ENCODE assay signal across 18 cellular contexts in genomic region chr17:31565652-31566051, GRCh38.
DNase-seq lines count a peak whose midpoint lies in the region; ATAC-seq and TF ChIP-seq lines count a peak whose summit lies in the region.
"Had no signal": no experiment of that assay in that cellular context is flagged by ENCODE, and none has a peak within 500 bp of the region (broad histone marks: within the 10 kb centered on the region; RNA-seq: fewer than 3 reads in every experiment).

No MANE protein-coding gene starts in this region.

- no peaks in the 10 kb centered on the region for H3K9me3 Mint-ChIP-seq in HFFc6
- H3K9me3 Mint-ChIP-seq in CD8-positive, alpha-beta memory T cell, result no peaks in the 10 kb centered on the region
- H3K9me3 Mint-ChIP-seq: activated naive CD4-positive, alpha-beta T cell treated with anti-CD3 and anti-CD28 coated beads, Interleukin-2, amount 50 U/mL, for 24 hours; IgD-negative memory B cell; naive thymus-derived CD4-positive, alpha-beta T cell; T-helper 2 cell treated with Interferon-gamma antibody and Interleukin-4, amounts not matched to agents 5 μg/mL and 100 μg/mL, for 36 hours had no signal

- H3K23ac ChIP-seq in mesenchymal stem cell (ENCODE audit: low read length in 2 of 2), result no peak overlapping the region

- POLR2A ChIA-PET in A673 (lab: Charles Lee; ENCODE audit: low non-redundant PET), result no interaction called here
- POLR2A ChIA-PET in CD8-positive, alpha-beta memory T cell (lab: Charles Lee), result no interaction called here

- CTCF ChIA-PET in A673 (lab: Charles Lee), result no interaction called here
- CTCF ChIA-PET in CD8-positive, alpha-beta memory T cell (lab: Charles Lee), result interaction anchor here (0.7 kb wide), 1 partner anchor 277 kb away, joined by 3 read pairs; no protein-coding TSS in a partner anchor

- 97% methylated on average over 9 of the region's 9 CpGs for WGBS in mesenchymal stem cell
- WGBS in suprapubic skin, result 74% methylated on average over 9 of the region's 9 CpGs

- peaks cover 17 to 34% of the 10 kb centered on the region in 2 donors for H3K4me1 ChIP-seq in breast epithelium
- peaks cover 48% of the 10 kb centered on the region for H3K4me1 ChIP-seq in mesenchymal stem cell (ENCODE audit: control insufficient read depth, insufficient read depth, low read depth, low read length)
- peaks cover 80% of the 10 kb centered on the region for H3K4me1 ChIP-seq in suprapubic skin
- H3K4me1 ChIP-seq in A673 (ENCODE audit: insufficient read depth, low read length, poor library complexity, severe bottlenecking), result no peaks in the 10 kb centered on the region
- H3K4me1 ChIP-seq in CD8-positive, alpha-beta memory T cell (ENCODE audit: insufficient read depth, low read length), result no peaks in the 10 kb centered on the region

- no peak overlapping the region for H3K4ac ChIP-seq in mesenchymal stem cell (ENCODE audit: low read depth in 1 of 2, low read length in 2 of 2)

- no peak for TF ChIP-seq EP300 in suprapubic skin (IDR thresholded peaks at IDR 0.05)

- no peak overlapping the region for H3K4me2 ChIP-seq in mesenchymal stem cell (ENCODE audit: low read length, poor library complexity, severe bottlenecking)

- H3K4me1 Mint-ChIP-seq in HFFc6 (ENCODE audit: low read depth), result peaks cover 93% of the 10 kb centered on the region
- peaks cover 0 to 3% (median 2%) of the 10 kb centered on the region in 3 donors for H3K4me1 Mint-ChIP-seq in CD8-positive, alpha-beta memory T cell

- H2AFZ ChIP-seq in mesenchymal stem cell (ENCODE audit: low read depth, low read length), result no peak overlapping the region

- intact Hi-C loops in breast epithelium (cut with DNase I; ENCODE audit: low total_unique reads) (no loop called here), A673 (cut with micrococcal nuclease; ENCODE audit: unreplicated experiment) (no loop called here)

- peak overlapping the region; percentile 65 for H3K9ac ChIP-seq in mesenchymal stem cell (ENCODE audit: low read length)

- no peaks in the 10 kb centered on the region for H3K79me1 ChIP-seq in mesenchymal stem cell (replicated peaks; ENCODE audit: low read length, poor library complexity, severe bottlenecking)

- no peak overlapping the region for H2BK12ac ChIP-seq in mesenchymal stem cell (ENCODE audit: low read length in 2 of 2)

- H3K27me3 ChIP-seq in breast epithelium (no peaks in the 10 kb centered on the region), mesenchymal stem cell (ENCODE audit: control insufficient read depth in 1 of 2, insufficient read depth in 1 of 2, low read length in 2 of 2) (no peaks in the 10 kb centered on the region), suprapubic skin (no peaks in the 10 kb centered on the region), A673 (replicated peaks; ENCODE audit: insufficient read depth, low read depth, low read length, poor library complexity) (no peaks in the 10 kb centered on the region)
- no peaks in the 10 kb centered on the region for H3K27me3 ChIP-seq in CD8-positive, alpha-beta memory T cell (ENCODE audit: insufficient read depth, low read length, poor library complexity, severe bottlenecking)

- no peak overlapping the region for H2BK5ac ChIP-seq in mesenchymal stem cell (ENCODE audit: low read depth, low read length, poor library complexity, severe bottlenecking)

- ATAC-seq in GM21390 (IDR thresholded peaks at IDR 0.05; ENCODE audit: unreplicated experiment), result no peak
- ATAC-seq: activated CD4-positive, alpha-beta T cell treated with anti-CD3 and anti-CD28 coated beads for 36 hours; HCT116; naive thymus-derived CD4-positive, alpha-beta T cell had no signal

- H2AK5ac ChIP-seq in mesenchymal stem cell (ENCODE audit: low read length, severe bottlenecking), result peak overlapping the region; percentile 82

- no peak overlapping the region for H3K14ac ChIP-seq in mesenchymal stem cell (ENCODE audit: low read length in 2 of 2)

- H3K27me3 Mint-ChIP-seq in HFFc6 (ENCODE audit: insufficient read depth), result peaks cover 3% of the 10 kb centered on the region
- peaks cover 8 to 23% of the 10 kb centered on the region in 2 donors for H3K27me3 Mint-ChIP-seq in CD8-positive, alpha-beta memory T cell
- H3K27me3 Mint-ChIP-seq: activated CD4-positive, alpha-beta T cell treated with anti-CD3 and anti-CD28 coated beads for 36 hours; activated naive CD4-positive, alpha-beta T cell treated with anti-CD3 and anti-CD28 coated beads, Interleukin-2, amount 50 U/mL, for 24 hours had no signal

- TF ChIP-seq POLR2A in breast epithelium (IDR thresholded peaks at IDR 0.05), result no peak
- no peak for TF ChIP-seq POLR2A in suprapubic skin (IDR thresholded peaks at IDR 0.05)

- DNase-seq in HFFc6, result no peak
- no peak for DNase-seq in breast epithelium (ENCODE audit: low spot score in 2 of 2)
- no peak for DNase-seq in mesenchymal stem cell
- no peak for DNase-seq in suprapubic skin (ENCODE audit: low spot score in 2 of 2)
- no peak for DNase-seq in GDM1 (lab: John Stamatoyannopoulos, UW)
- no peak for DNase-seq in A673 (ENCODE audit: low spot score)
- DNase-seq in CD8-positive, alpha-beta memory T cell, result no peak
- DNase-seq: activated CD4-positive, alpha-beta T cell treated with anti-CD3 and anti-CD28 coated beads for 36 hours; activated T-cell treated with anti-CD3 and anti-CD28 coated beads for 4 hours; DMS79 treated with DMSO at 0.1 percent for 48 hours; naive thymus-derived CD4-positive, alpha-beta T cell; NCI-H1092; retina had no signal

- peak overlapping the region; percentile 84 for H3K27ac Mint-ChIP-seq in HFFc6
- peak overlapping the region in 1 of 8 donors; percentile 83 for H3K27ac Mint-ChIP-seq in CD8-positive, alpha-beta memory T cell
- H3K27ac Mint-ChIP-seq: activated CD4-positive, alpha-beta T cell treated with anti-CD3 and anti-CD28 coated beads for 36 hours; activated naive CD4-positive, alpha-beta T cell treated with anti-CD3 and anti-CD28 coated beads, Interleukin-2, amount 50 U/mL, for 24 hours; naive thymus-derived CD4-positive, alpha-beta T cell; T-helper 2 cell treated with Interferon-gamma antibody and Interleukin-4, amounts not matched to agents 5 μg/mL and 100 μg/mL, for 36 hours had no signal

- H3K4me3 Mint-ChIP-seq in HFFc6, result peak overlapping the region; percentile 79
- no peak overlapping the region for H3K4me3 Mint-ChIP-seq in CD8-positive, alpha-beta memory T cell
- H3K4me3 Mint-ChIP-seq: activated CD4-positive, alpha-beta T cell treated with anti-CD3 and anti-CD28 coated beads for 36 hours; activated naive CD4-positive, alpha-beta T cell treated with anti-CD3 and anti-CD28 coated beads, Interleukin-2, amount 50 U/mL, for 24 hours; IgD-negative memory B cell; naive thymus-derived CD4-positive, alpha-beta T cell; T-helper 2 cell treated with Interferon-gamma antibody and Interleukin-4, amounts not matched to agents 5 μg/mL and 100 μg/mL, for 36 hours had no signal

- BruUV-seq in A673 (replicated peaks; lab: Mats Ljungman, UMichigan), result no TSS peak

- H4K91ac ChIP-seq in mesenchymal stem cell (ENCODE audit: low read length), result peak overlapping the region; percentile 56

- peaks cover 67% of the 10 kb centered on the region for H3K36me3 Mint-ChIP-seq in HFFc6 (ENCODE audit: low read depth)
- no peaks in the 10 kb centered on the region for H3K36me3 Mint-ChIP-seq in CD8-positive, alpha-beta memory T cell
- H3K36me3 Mint-ChIP-seq: activated naive CD4-positive, alpha-beta T cell treated with anti-CD3 and anti-CD28 coated beads, Interleukin-2, amount 50 U/mL, for 24 hours; IgD-negative memory B cell; naive thymus-derived CD4-positive, alpha-beta T cell had no signal

- TF ChIP-seq CTCF in HFFc6 (IDR thresholded peaks at IDR 0.05), result no peak
- no peak for TF ChIP-seq CTCF in breast epithelium (IDR thresholded peaks at IDR 0.05)
- TF ChIP-seq CTCF in suprapubic skin (IDR thresholded peaks at IDR 0.05), result no peak
- TF ChIP-seq CTCF in A673 (conservative IDR thresholded peaks at IDR 0.05; ENCODE audit: low read depth, low read length), result no peak

- no peak overlapping the region for H2BK15ac ChIP-seq in mesenchymal stem cell (ENCODE audit: low read depth, poor library complexity, severe bottlenecking)

- no peak overlapping the region for H2BK120ac ChIP-seq in mesenchymal stem cell (ENCODE audit: low read depth, low read length)

- H3K4me3 ChIP-seq in breast epithelium (peak overlapping the region in 1 of 3 donors; percentile 37), mesenchymal stem cell (ENCODE audit: insufficient read depth in 1 of 2, low read depth in 1 of 2, low read length in 2 of 2) (peak overlapping the region in 1 of 2 experiments; percentile 61), suprapubic skin (no peak overlapping the region), A673 (ENCODE audit: low read depth, low read length, poor library complexity, severe bottlenecking) (no peak overlapping the region)
- no peak overlapping the region for H3K4me3 ChIP-seq in CD8-positive, alpha-beta memory T cell (ENCODE audit: low read length)

- H3K27ac ChIP-seq in breast epithelium (peak overlapping the region; percentile 90 to 91), mesenchymal stem cell (ENCODE audit: low read length, poor library complexity, severe bottlenecking) (peak overlapping the region; percentile 73), suprapubic skin (peak overlapping the region; percentile 13), A673 (ENCODE audit: low read depth, low read length, poor library complexity, severe bottlenecking) (no peak overlapping the region)
- no peak overlapping the region for H3K27ac ChIP-seq in CD8-positive, alpha-beta memory T cell (ENCODE audit: low read depth, low read length)

- H3K36me3 ChIP-seq in breast epithelium (no peaks in the 10 kb centered on the region), mesenchymal stem cell (ENCODE audit: control insufficient read depth in 1 of 2, insufficient read depth in 2 of 2, low read depth in 1 of 2, low read length in 2 of 2) (peaks cover 28 to 43% of the 10 kb centered on the region in 2 experiments), suprapubic skin (no peaks in the 10 kb centered on the region), A673 (ENCODE audit: insufficient read depth, low read length, poor library complexity, severe bottlenecking) (no peaks in the 10 kb centered on the region)
- no peaks in the 10 kb centered on the region for H3K36me3 ChIP-seq in CD8-positive, alpha-beta memory T cell (ENCODE audit: insufficient read depth, low read length)

- peak overlapping the region; percentile 0 to 38 for H3K18ac ChIP-seq in mesenchymal stem cell (ENCODE audit: low read depth in 1 of 2, low read length in 2 of 2)

- H4K8ac ChIP-seq in mesenchymal stem cell (ENCODE audit: low read length), result no peak overlapping the region

- H3K9me3 ChIP-seq in breast epithelium (no peaks in the 10 kb centered on the region), mesenchymal stem cell (ENCODE audit: control insufficient read depth, low read length) (no peaks in the 10 kb centered on the region), suprapubic skin (no peaks in the 10 kb centered on the region), A673 (ENCODE audit: low read depth, low read length, poor library complexity, severe bottlenecking) (no peaks in the 10 kb centered on the region)
- H3K9me3 ChIP-seq in CD8-positive, alpha-beta memory T cell (ENCODE audit: low read length), result no peaks in the 10 kb centered on the region

Comparison
In these comparisons a context has a peak if more than half of its experiments do, and no peak if none do; other contexts are left out.
1. H3K27ac ChIP-seq: peak in breast epithelium (2 of 2), mesenchymal stem cell (single experiment) and suprapubic skin (single experiment); none in A673 (single experiment) and CD8-positive, alpha-beta memory T cell (single experiment).